3 cellular contexts compared by ENCODE assay signal in genomic region chr5:80360914-80361444, GRCh38.
TF ChIP-seq lines count a peak whose summit lies in the region.

No MANE protein-coding gene starts in this region.

TF ChIP-seq in HEK293, 187 proteins besides CTCF, POLR2A, EP300 and RAD21 (continued from another document):
- TF ChIP-seq ZNF133 (tag by site-specific recombination; IDR thresholded peaks at IDR 0.05) (peak; percentile 91), PRDM1 (tag by site-specific recombination; IDR thresholded peaks at IDR 0.05) (peak; percentile 75), ZNF529 (tag by site-specific recombination; IDR thresholded peaks at IDR 0.05; ENCODE audit: insufficient replicate concordance) (no peak), ZNF274 (IDR thresholded peaks at IDR 0.05; ENCODE audit: low read length) (no peak), ZNF274 (tag by site-specific recombination; IDR thresholded peaks at IDR 0.05; ENCODE audit: borderline replicate concordance) (no peak), ZNF785 (tag by site-specific recombination; IDR thresholded peaks at IDR 0.05) (no peak), ZNF114 (tag by site-specific recombination; IDR thresholded peaks at IDR 0.05) (0 out of 2 replicates have a peak, but pooled peaks have one; percentile 49)

TF ChIP-seq in K562, 482 proteins besides CTCF, POLR2A, EP300 and RAD21:
- TF ChIP-seq THRAP3 (IDR thresholded peaks at IDR 0.05; ENCODE audit: borderline replicate concordance), result peak; percentile 38; the same call in 1 of the 2 replicates
- TF ChIP-seq ZNF778 (CRISPR knock-in tag; IDR thresholded peaks at IDR 0.05), result no peak
- TF ChIP-seq ZBTB2 (IDR thresholded peaks at IDR 0.05), result peak; percentile 44; the same call in 1 of the 2 replicates
- TF ChIP-seq ARHGAP35 (IDR thresholded peaks at IDR 0.05; ENCODE audit: partially characterized antibody), result peak; percentile 60
- TF ChIP-seq, protein P1, sequence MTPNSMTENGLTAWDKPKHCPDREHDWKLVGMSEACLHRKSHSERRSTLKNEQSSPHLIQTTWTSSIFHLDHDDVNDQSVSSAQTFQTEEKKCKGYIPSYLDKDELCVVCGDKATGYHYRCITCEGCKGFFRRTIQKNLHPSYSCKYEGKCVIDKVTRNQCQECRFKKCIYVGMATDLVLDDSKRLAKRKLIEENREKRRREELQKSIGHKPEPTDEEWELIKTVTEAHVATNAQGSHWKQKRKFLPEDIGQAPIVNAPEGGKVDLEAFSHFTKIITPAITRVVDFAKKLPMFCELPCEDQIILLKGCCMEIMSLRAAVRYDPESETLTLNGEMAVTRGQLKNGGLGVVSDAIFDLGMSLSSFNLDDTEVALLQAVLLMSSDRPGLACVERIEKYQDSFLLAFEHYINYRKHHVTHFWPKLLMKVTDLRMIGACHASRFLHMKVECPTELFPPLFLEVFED (CRISPR knock-in tag; conservative IDR thresholded peaks at IDR 0.05), result 0 out of 2 replicates have a peak, but pooled peaks have one; percentile 60
- TF ChIP-seq MTA1 (IDR thresholded peaks at IDR 0.05; ENCODE audit: borderline replicate concordance), result 0 out of 2 replicates have a peak, but pooled peaks have one; percentile 28
- TF ChIP-seq, protein P2, sequence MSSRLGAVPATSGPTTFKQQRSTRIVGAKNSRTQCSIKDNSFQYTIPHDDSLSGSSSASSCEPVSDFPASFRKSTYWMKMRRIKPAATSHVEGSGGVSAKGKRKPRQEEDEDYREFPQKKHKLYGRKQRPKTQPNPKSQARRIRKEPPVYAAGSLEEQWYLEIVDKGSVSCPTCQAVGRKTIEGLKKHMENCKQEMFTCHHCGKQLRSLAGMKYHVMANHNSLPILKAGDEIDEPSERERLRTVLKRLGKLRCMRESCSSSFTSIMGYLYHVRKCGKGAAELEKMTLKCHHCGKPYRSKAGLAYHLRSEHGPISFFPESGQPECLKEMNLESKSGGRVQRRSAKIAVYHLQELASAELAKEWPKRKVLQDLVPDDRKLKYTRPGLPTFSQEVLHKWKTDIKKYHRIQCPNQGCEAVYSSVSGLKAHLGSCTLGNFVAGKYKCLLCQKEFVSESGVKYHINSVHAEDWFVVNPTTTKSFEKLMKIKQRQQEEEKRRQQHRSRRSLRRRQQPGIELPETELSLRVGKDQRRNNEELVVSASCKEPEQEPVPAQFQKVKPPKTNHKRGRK (tag; IDR thresholded peaks at IDR 0.05), result peak; percentile 91
- TF ChIP-seq, protein P3, sequence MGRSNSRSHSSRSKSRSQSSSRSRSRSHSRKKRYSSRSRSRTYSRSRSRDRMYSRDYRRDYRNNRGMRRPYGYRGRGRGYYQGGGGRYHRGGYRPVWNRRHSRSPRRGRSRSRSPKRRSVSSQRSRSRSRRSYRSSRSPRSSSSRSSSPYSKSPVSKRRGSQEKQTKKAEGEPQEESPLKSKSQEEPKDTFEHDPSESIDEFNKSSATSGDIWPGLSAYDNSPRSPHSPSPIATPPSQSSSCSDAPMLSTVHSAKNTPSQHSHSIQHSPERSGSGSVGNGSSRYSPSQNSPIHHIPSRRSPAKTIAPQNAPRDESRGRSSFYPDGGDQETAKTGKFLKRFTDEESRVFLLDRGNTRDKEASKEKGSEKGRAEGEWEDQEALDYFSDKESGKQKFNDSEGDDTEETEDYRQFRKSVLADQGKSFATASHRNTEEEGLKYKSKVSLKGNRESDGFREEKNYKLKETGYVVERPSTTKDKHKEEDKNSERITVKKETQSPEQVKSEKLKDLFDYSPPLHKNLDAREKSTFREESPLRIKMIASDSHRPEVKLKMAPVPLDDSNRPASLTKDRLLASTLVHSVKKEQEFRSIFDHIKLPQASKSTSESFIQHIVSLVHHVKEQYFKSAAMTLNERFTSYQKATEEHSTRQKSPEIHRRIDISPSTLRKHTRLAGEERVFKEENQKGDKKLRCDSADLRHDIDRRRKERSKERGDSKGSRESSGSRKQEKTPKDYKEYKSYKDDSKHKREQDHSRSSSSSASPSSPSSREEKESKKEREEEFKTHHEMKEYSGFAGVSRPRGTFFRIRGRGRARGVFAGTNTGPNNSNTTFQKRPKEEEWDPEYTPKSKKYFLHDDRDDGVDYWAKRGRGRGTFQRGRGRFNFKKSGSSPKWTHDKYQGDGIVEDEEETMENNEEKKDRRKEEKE (IDR thresholded peaks at IDR 0.05; ENCODE audit: borderline replicate concordance in 1 of 2, control insufficient read depth in 1 of 2, low read depth in 2 of 2, low read length in 1 of 2), result peak in 1 of 2 experiments; percentile 38; a peak in 1 of 4 replicates
- TF ChIP-seq, protein P4, sequence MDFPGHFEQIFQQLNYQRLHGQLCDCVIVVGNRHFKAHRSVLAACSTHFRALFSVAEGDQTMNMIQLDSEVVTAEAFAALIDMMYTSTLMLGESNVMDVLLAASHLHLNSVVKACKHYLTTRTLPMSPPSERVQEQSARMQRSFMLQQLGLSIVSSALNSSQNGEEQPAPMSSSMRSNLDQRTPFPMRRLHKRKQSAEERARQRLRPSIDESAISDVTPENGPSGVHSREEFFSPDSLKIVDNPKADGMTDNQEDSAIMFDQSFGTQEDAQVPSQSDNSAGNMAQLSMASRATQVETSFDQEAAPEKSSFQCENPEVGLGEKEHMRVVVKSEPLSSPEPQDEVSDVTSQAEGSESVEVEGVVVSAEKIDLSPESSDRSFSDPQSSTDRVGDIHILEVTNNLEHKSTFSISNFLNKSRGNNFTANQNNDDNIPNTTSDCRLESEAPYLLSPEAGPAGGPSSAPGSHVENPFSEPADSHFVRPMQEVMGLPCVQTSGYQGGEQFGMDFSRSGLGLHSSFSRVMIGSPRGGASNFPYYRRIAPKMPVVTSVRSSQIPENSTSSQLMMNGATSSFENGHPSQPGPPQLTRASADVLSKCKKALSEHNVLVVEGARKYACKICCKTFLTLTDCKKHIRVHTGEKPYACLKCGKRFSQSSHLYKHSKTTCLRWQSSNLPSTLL (IDR thresholded peaks at IDR 0.05), result 0 out of 2 replicates have a peak, but pooled peaks have one; percentile 19
- TF ChIP-seq ZNF644 (tag; IDR thresholded peaks at IDR 0.05; ENCODE audit: low read depth), result no peak

TF ChIP-seq in SK-N-SH treated with all-trans-retinoic acid at 6 μM for 48 hours, 23 proteins besides CTCF, POLR2A, EP300 and RAD21:
- TF ChIP-seq TSHZ2 (CRISPR knock-in tag; IDR thresholded peaks at IDR 0.05), result no peak
- TF ChIP-seq RARB (CRISPR knock-in tag; IDR thresholded peaks at IDR 0.05), result no peak
- TF ChIP-seq CREB5 (CRISPR knock-in tag; IDR thresholded peaks at IDR 0.05; ENCODE audit: low read depth), result no peak
- TF ChIP-seq ESRRG (CRISPR knock-in tag; IDR thresholded peaks at IDR 0.05), result no peak
- TF ChIP-seq ZNF8 (CRISPR knock-in tag; IDR thresholded peaks at IDR 0.05), result no peak
- no peak for TF ChIP-seq ZFP30 (CRISPR knock-in tag; IDR thresholded peaks at IDR 0.05)
- no peak for TF ChIP-seq TOX (CRISPR knock-in tag; IDR thresholded peaks at IDR 0.05; ENCODE audit: borderline replicate concordance)
TF ChIP-seq in SK-N-SH treated with all-trans-retinoic acid at 6 μM for 48 hours: peak in this region for 0.
